In genomic region chr14:99516156-99517045, GRCh38 we compare ENCODE assay signal across 18 cellular contexts. TPM values are rescaled to one million over a fixed set of nuclear protein-coding genes. Genes with fewer than 3 reads are reported as not detected.
DNase-seq lines count a peak whose midpoint lies in the region; ATAC-seq, FAIRE-seq and TF ChIP-seq lines count a peak whose summit lies in the region.
"Had no signal": no experiment of that assay in that cellular context is flagged by ENCODE, and none has a peak within 500 bp of the region (broad histone marks: within the 10 kb centered on the region; RNA-seq: fewer than 3 reads in every experiment).

No MANE protein-coding gene starts in this region.

- H2BK120ac ChIP-seq in H1 (replicated peaks; ENCODE audit: low read depth, low read length) = no peak overlapping the region

- H2BK15ac ChIP-seq in H1 (ENCODE audit: low read length) = no peak overlapping the region

- peak overlapping the region; percentile 39; the same call in 1 of the 2 replicates for H4K8ac ChIP-seq in H1 (ENCODE audit: extremely low read depth, insufficient read depth, low read length)

- POLR2A ChIA-PET in H1 (lab: Charles Lee; ENCODE audit: partially characterized antibody) = interaction anchor here (0.6 to 2.1 kb wide), 7 partner anchors 11 to 128 kb away, joined by 3 to 5 read pairs (median 3); partner anchors contain the start of genes CCNK and SETD3

- H4K91ac ChIP-seq in H1 (replicated peaks; ENCODE audit: insufficient read length, low read length) = no peak overlapping the region

- no peaks in the 10 kb centered on the region; a peak in 1 of 7 replicates for H3K27me3 ChIP-seq in H1 (replicated peaks in 1 of 4; ENCODE audit: control insufficient read depth in 3 of 4, extremely low read depth in 1 of 4, insufficient read depth in 3 of 4, low read length in 3 of 4)
- H3K27me3 ChIP-seq in thyroid gland = no peaks in the 10 kb centered on the region
- H3K27me3 ChIP-seq: gastroesophageal sphincter had no signal

- TF ChIP-seq RAD21 in H1 (IDR thresholded peaks at IDR 0.05 in 1 of 2, conservative IDR thresholded peaks at IDR 0.05 in 1 of 2; ENCODE audit: low read depth in 2 of 2, low read length in 2 of 2) = no peak

- 85% methylated on average over 20 of the region's 24 CpGs; no CpG with 5 or more reads in 1 of the 2 experiments for WGBS in H1 (ENCODE audit: extremely low coverage in 1 of 2, insufficient coverage in 1 of 2, insufficient read length in 1 of 2, insufficient replicate concordance in 2 of 2, low coverage in 1 of 2, low lambda C conversion rate in 2 of 2, missing lambda C conversion rate in 1 of 2), 2 experiments
- WGBS in thyroid gland, 2 donors = 81% methylated on average over 15 to 18 of the region's 24 CpGs

- H3K4ac ChIP-seq in H1 (replicated peaks; ENCODE audit: insufficient read length, low read depth, low read length) = no peak overlapping the region

- no peak overlapping the region for H3K4me2 ChIP-seq in H1 (ENCODE audit: insufficient read depth in 1 of 2, low read depth in 2 of 2, low read length in 2 of 2)

- H3K27me3 Mint-ChIP-seq in activated T-cell treated with anti-CD3 and anti-CD28 coated beads, Interleukin-2, amount 50 U/mL, for 4 hours (ENCODE audit: low read depth) = no peaks in the 10 kb centered on the region
- H3K27me3 Mint-ChIP-seq: activated CD4-positive, alpha-beta T cell treated with anti-CD3 and anti-CD28 coated beads, Interleukin-2, amount 10 ng/mL, durations not matched to agents 7 days and 5 days had no signal

- no peak overlapping the region for H3K23ac ChIP-seq in H1 (ENCODE audit: insufficient read length)

- peaks cover 6% of the 10 kb centered on the region for H3K36me3 Mint-ChIP-seq in activated T-cell treated with anti-CD3 and anti-CD28 coated beads, Interleukin-2, amount 50 U/mL, for 4 hours (ENCODE audit: insufficient read depth)

- H2BK5ac ChIP-seq in H1 (ENCODE audit: low read depth, low read length) = no peak overlapping the region

- no peak overlapping the region for H4K5ac ChIP-seq in H1 (ENCODE audit: insufficient read length, low read depth, low read length)

- ATAC-seq in activated T-cell treated with anti-CD3 and anti-CD28 coated beads, Interleukin-2, amount 50 U/mL, for 4 hours = no peak
- ATAC-seq: gastroesophageal sphincter had no signal

- no peaks in the 10 kb centered on the region for H3K9me3 Mint-ChIP-seq in activated T-cell treated with anti-CD3 and anti-CD28 coated beads, Interleukin-2, amount 50 U/mL, for 4 hours
- H3K9me3 Mint-ChIP-seq: activated CD4-positive, alpha-beta T cell treated with anti-CD3 and anti-CD28 coated beads, Interleukin-2, amount 10 ng/mL, durations not matched to agents 7 days and 5 days had no signal

- 0 out of 4 replicates have a peak, but pooled peaks cover 0 to 2% of the 10 kb centered on the region in 2 experiments for H3K79me2 ChIP-seq in H1 (ENCODE audit: control insufficient read depth in 1 of 2, insufficient read depth in 2 of 2, low read length in 2 of 2)

- peaks cover 3 to 7% of the 10 kb centered on the region in 2 experiments for H4K20me1 ChIP-seq in H1 (replicated peaks in 1 of 2; ENCODE audit: control insufficient read depth in 1 of 2, insufficient read depth in 2 of 2, low read length in 2 of 2)

- TF ChIP-seq POLR2A in GM12891 (IDR thresholded peaks at IDR 0.05; ENCODE audit: low read depth, low read length) = no peak
- no peak for TF ChIP-seq POLR2A in H1 (IDR thresholded peaks at IDR 0.05; ENCODE audit: control extremely low read depth in 1 of 2, low read depth in 2 of 2, low read length in 2 of 2)
- TF ChIP-seq POLR2A in thyroid gland (IDR thresholded peaks at IDR 0.05) = no peak

- H2AFZ ChIP-seq in H1 (ENCODE audit: low read length) = no peak overlapping the region

- TF ChIP-seq EP300 in H1 (IDR thresholded peaks at IDR 0.05; ENCODE audit: borderline replicate concordance in 1 of 2, low read depth in 2 of 2, low read length in 2 of 2) = no peak

- no peak overlapping the region for H3K14ac ChIP-seq in H1 (ENCODE audit: insufficient read length)

- CTCF ChIA-PET in H1 (lab: Charles Lee; ENCODE audit: partially characterized antibody) = interaction anchor here (0.9 to 3.8 kb wide), 12 partner anchors 12 to 171 kb away, joined by 3 to 32 read pairs (median 10); no protein-coding TSS in a partner anchor

- H3K4me3 Mint-ChIP-seq in activated T-cell treated with anti-CD3 and anti-CD28 coated beads, Interleukin-2, amount 50 U/mL, for 4 hours = no peak overlapping the region
- H3K4me3 Mint-ChIP-seq: activated CD4-positive, alpha-beta T cell treated with anti-CD3 and anti-CD28 coated beads, Interleukin-2, amount 10 ng/mL, durations not matched to agents 7 days and 5 days had no signal

- H3K36me3 ChIP-seq in H1 (ENCODE audit: control insufficient read depth in 2 of 4, insufficient read depth in 4 of 4, low read length in 3 of 4) (peaks cover 0 to 7% (median 0%) of the 10 kb centered on the region in 4 experiments; a peak in 2 of 8 replicates), thyroid gland (peaks cover 0 to 2% of the 10 kb centered on the region in 2 donors)

- no peak overlapping the region for H3K9ac ChIP-seq in H1 (replicated peaks in 1 of 4; ENCODE audit: extremely low read depth in 1 of 4, low read depth in 3 of 4, low read length in 3 of 4)

- no peaks in the 10 kb centered on the region for H3K4me1 Mint-ChIP-seq in activated T-cell treated with anti-CD3 and anti-CD28 coated beads, Interleukin-2, amount 50 U/mL, for 4 hours (ENCODE audit: low read depth)
- H3K4me1 Mint-ChIP-seq: activated CD4-positive, alpha-beta T cell treated with anti-CD3 and anti-CD28 coated beads, Interleukin-2, amount 10 ng/mL, durations not matched to agents 7 days and 5 days had no signal

- H3K27ac ChIP-seq in H1 (ENCODE audit: low read depth, low read length) = no peak overlapping the region
- H3K27ac ChIP-seq in thyroid gland = no peak overlapping the region
- H3K27ac ChIP-seq: C4-2B, left ventricle myocardium inferior had no signal

- no peak overlapping the region for H3K56ac ChIP-seq in H1 (replicated peaks; ENCODE audit: insufficient read length, low read depth, low read length)

- H3K79me1 ChIP-seq in H1 (ENCODE audit: low read depth, low read length) = no peaks in the 10 kb centered on the region; the same call in none of the 2 replicates

- no peaks in the 10 kb centered on the region for H3K23me2 ChIP-seq in H1 (ENCODE audit: low read depth, low read length)

- H2BK20ac ChIP-seq in H1 (ENCODE audit: low read length) = no peak overlapping the region

- H2AK5ac ChIP-seq in H1 (ENCODE audit: low read depth, low read length) = no peak overlapping the region

- intact Hi-C loops in posterior cingulate gyrus (cut with DNase I) (loop anchor here (10.0 kb wide), 1 partner anchor 358 kb away; no protein-coding TSS in a partner anchor), thyroid gland (cut with DNase I) (no loop called here)

- H3K4me3 ChIP-seq in H1 (ENCODE audit: extremely low read depth in 1 of 4, insufficient read depth in 2 of 4, low read depth in 3 of 4, low read length in 4 of 4) (no peak overlapping the region), thyroid gland (replicated peaks in 1 of 3) (no peak overlapping the region)
- H3K4me3 ChIP-seq: gastroesophageal sphincter, left ventricle myocardium inferior had no signal

- 0 out of 2 replicates have a peak overlapping the region, but pooled peaks have one; percentile 9 for H2BK12ac ChIP-seq in H1 (ENCODE audit: low read depth, low read length)

- TF ChIP-seq CTCF in H1 (IDR thresholded peaks at IDR 0.05; ENCODE audit: control extremely low read depth in 1 of 3, insufficient read depth in 1 of 3, low read depth in 1 of 3, low read length in 3 of 3) = no peak
- no peak for TF ChIP-seq CTCF in thyroid gland (IDR thresholded peaks at IDR 0.05)

- FAIRE-seq in GM12891 (lab: Jason Lieb, UNC) (no peak), H1 (lab: Jason Lieb, UNC) (no peak)
- FAIRE-seq: A204.1 had no signal

- H3K9me3 ChIP-seq in H1 (ENCODE audit: insufficient read depth in 2 of 2, low read depth in 1 of 2, low read length in 1 of 2) (no peaks in the 10 kb centered on the region), thyroid gland (no peaks in the 10 kb centered on the region)
- H3K9me3 ChIP-seq: gastroesophageal sphincter, left ventricle myocardium inferior had no signal

- H3K18ac ChIP-seq in H1 (ENCODE audit: extremely low read depth, low read length) = no peak overlapping the region

- peak; percentile 18 for DNase-seq in activated T-cell treated with anti-CD3 and anti-CD28 coated beads, Interleukin-2, amount 50 U/mL, for 1 hour
- DNase-seq in activated T-cell treated with anti-CD3 and anti-CD28 coated beads, Interleukin-2, amount 50 U/mL, for 4 hours = no peak
- DNase-seq in GM12891 (ENCODE audit: insufficient read length, low spot score) (peak; percentile 9), H1 (ENCODE audit: low read depth in 1 of 2, low spot score in 2 of 2) (no peak), posterior cingulate gyrus (peak in 7 of 10 donors; percentile 5 to 76 (median 16)), SIG-M5 treated with dmso at 0.1 percent for 504 hours (lab: John Stamatoyannopoulos, UW; ENCODE audit: unreplicated experiment) (no peak), NCI-H2171 (lab: John Stamatoyannopoulos, UW) (no peak), thyroid gland (no peak)
- DNase-seq: activated CD4-positive, alpha-beta T cell treated with anti-CD3 and anti-CD28 coated beads, Interleukin-2, amount 10 ng/mL, durations not matched to agents 7 days and 5 days; activated CD8-positive, alpha-beta memory T cell treated with anti-CD3 and anti-CD28 coated beads, Interleukin-2, amount 50 U/mL, for 48 hours; GF-D8; NCI-H1436 treated with DMSO at 0.1 percent for 48 hours; NCI-H774; stimulated activated CD4-positive, alpha-beta T cell treated with anti-CD3 and anti-CD28 coated beads, Interleukin-4, amount 100 ng/mL, for 1 hour had no signal

- H3K4me1 ChIP-seq in H1 (replicated peaks in 1 of 4; ENCODE audit: control insufficient read depth in 3 of 4, insufficient read depth in 4 of 4, low read length in 3 of 4) (no peaks in the 10 kb centered on the region; a peak in 3 of 7 replicates), thyroid gland (peaks cover 0 to 7% of the 10 kb centered on the region in 2 donors)

RNA-seq across cellular contexts. Expression of gene CCNK, which starts 35.2 kb away (rescaled TPM):
- total RNA-seq in activated T-cell treated with anti-CD3 and anti-CD28 coated beads, Interleukin-2, amount 50 U/mL, for 4 hours = 100 to 1,000 TPM in 2 of 3 donors, 10 to 100 TPM in 1; 95.9 to 107 (median 104) TPM
- 54.3 TPM for polyA plus RNA-seq in GM12891 (2012; ENCODE audit: low read depth, missing spikeins)
- total RNA-seq in H1 (2021; fragmentation: NEBNext Ultra II Directional; extraction: Animal tissue kit (Norgen Biotek cat#: 25700)) = 81.9 and 82.7 TPM in 2 replicates
- polyA plus RNA-seq in H1 (2011; rRNA removed) = 10.7 and 14.7 TPM in 2 replicates
- polyA plus RNA-seq in H1 (2011; cell fraction: cytosol; rRNA removed) = 12.5 TPM
- 15.2 TPM for polyA plus RNA-seq in H1 (2011; cell fraction: nucleus; rRNA removed)
- 52.2 to 103 TPM (median 60.4 TPM) in 4 replicates for polyA plus RNA-seq in H1 (2012, experiment 1 of 2)
- polyA plus RNA-seq in H1 (2012, experiment 2 of 2) = 62.7 TPM
- polyA plus RNA-seq in H1 (2013, experiment 1 of 2) = 53.6 TPM
- polyA plus RNA-seq in H1 (2013, experiment 2 of 2) = 57.8 TPM
- 17.0 and 27.3 TPM in 2 replicates for polyA minus RNA-seq in H1 (2011; rRNA and poly(A)+ RNA removed)
- polyA minus RNA-seq in H1 (2011; cell fraction: cytosol; rRNA and poly(A)+ RNA removed) = 37.3 TPM
- polyA minus RNA-seq in H1 (2011; cell fraction: nucleus; rRNA and poly(A)+ RNA removed) = 21.9 TPM
- total RNA-seq in thyroid gland = 10 to 100 TPM; 14.4 to 36.9 (median 24.4) TPM

RNA-seq across cellular contexts. Expression of gene SETD3, which starts 35.7 kb away (rescaled TPM):
- 10 to 100 TPM; 51.8 to 58.1 (median 54.8) TPM for total RNA-seq in activated T-cell treated with anti-CD3 and anti-CD28 coated beads, Interleukin-2, amount 50 U/mL, for 4 hours
- polyA plus RNA-seq in GM12891 (2012; ENCODE audit: low read depth, missing spikeins) = 19.0 TPM
- total RNA-seq in H1 (2021; fragmentation: NEBNext Ultra II Directional; extraction: Animal tissue kit (Norgen Biotek cat#: 25700)) = 60.1 and 64.0 TPM in 2 replicates
- polyA plus RNA-seq in H1 (2011; rRNA removed) = 16.0 and 24.0 TPM in 2 replicates
- 25.0 TPM for polyA plus RNA-seq in H1 (2011; cell fraction: cytosol; rRNA removed)
- polyA plus RNA-seq in H1 (2011; cell fraction: nucleus; rRNA removed) = 18.3 TPM
- polyA plus RNA-seq in H1 (2012, experiment 1 of 2) = 33.2 to 61.8 TPM (median 36.0 TPM) in 4 replicates
- polyA plus RNA-seq in H1 (2012, experiment 2 of 2) = 7.7 TPM
- polyA plus RNA-seq in H1 (2013, experiment 1 of 2) = 42.9 TPM
- 46.9 TPM for polyA plus RNA-seq in H1 (2013, experiment 2 of 2)
- 44.8 and 60.0 TPM in 2 replicates for polyA minus RNA-seq in H1 (2011; rRNA and poly(A)+ RNA removed)
- polyA minus RNA-seq in H1 (2011; cell fraction: cytosol; rRNA and poly(A)+ RNA removed) = 33.7 TPM
- polyA minus RNA-seq in H1 (2011; cell fraction: nucleus; rRNA and poly(A)+ RNA removed) = 68.5 TPM
- total RNA-seq in thyroid gland = 100 to 1,000 TPM; 119 to 141 (median 130) TPM

Comparison
In these comparisons a context has a peak if more than half of its experiments do, and no peak if none do; other contexts are left out.
1. DNase-seq: peak in activated T-cell treated with anti-CD3 and anti-CD28 coated beads, Interleukin-2, amount 50 U/mL, for 1 hour (single experiment), GM12891 (single experiment) and posterior cingulate gyrus (7 of 10); none in activated T-cell treated with anti-CD3 and anti-CD28 coated beads, Interleukin-2, amount 50 U/mL, for 4 hours (single experiment), H1 (0 of 2), SIG-M5 treated with dmso at 0.1 percent for 504 hours (single experiment), NCI-H2171 (single experiment) and thyroid gland (0 of 2).